ENCODE assay signal across 16 cellular contexts in the genomic region with DNA sequence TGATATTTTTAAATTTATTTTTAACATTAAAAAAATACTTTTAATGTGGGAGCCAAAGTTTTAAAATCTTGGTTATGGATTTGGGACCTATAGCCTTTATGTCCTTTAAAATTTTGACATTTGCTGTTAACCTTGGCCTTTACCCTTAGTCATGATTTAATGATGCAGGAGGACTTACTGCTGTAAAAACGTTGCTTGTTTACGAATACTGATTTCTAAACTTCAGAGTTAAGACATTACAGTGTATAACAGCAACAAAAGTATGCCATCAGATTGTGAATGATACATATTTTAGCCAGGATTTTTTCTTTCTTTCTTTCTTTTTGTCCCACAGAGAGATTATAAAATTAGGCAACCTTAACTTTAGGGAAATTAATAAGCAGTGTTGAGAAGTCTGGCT. TPM values are rescaled to one million over a fixed set of nuclear protein-coding genes. Genes with fewer than 3 reads are reported as not detected.
DNase-seq lines count a peak whose midpoint lies in the region; ATAC-seq, FAIRE-seq and TF ChIP-seq lines count a peak whose summit lies in the region.
"Had no signal": no experiment of that assay in that cellular context is flagged by ENCODE, and none has a peak within 500 bp of the region (broad histone marks: within the 10 kb centered on the region; RNA-seq: fewer than 3 reads in every experiment).

No MANE protein-coding gene starts in this region.

- TF ChIP-seq CTCF in PC-3 (conservative IDR thresholded peaks at IDR 0.05; ENCODE audit: low read depth, low read length) = no peak
- TF ChIP-seq CTCF in endothelial cell of umbilical vein (IDR thresholded peaks at IDR 0.05; ENCODE audit: extremely low read depth in 1 of 2, insufficient read depth in 1 of 2, low read depth in 1 of 2, low read length in 2 of 2) = no peak

- CTCF ChIA-PET in PC-3 (lab: Charles Lee) (interaction anchor here (0.6 kb wide), 1 partner anchor 9 kb away, joined by 3 read pairs; the partner anchor contains the start of gene RBM15), endothelial cell of umbilical vein (lab: Charles Lee) (interaction anchor here (0.7 to 3.5 kb wide), 5 partner anchors 10 to 140 kb away, joined by 3 to 13 read pairs (median 7); partner anchors contain the start of gene RBM15)

- H3K27me3 Mint-ChIP-seq in activated T-cell treated with anti-CD3 and anti-CD28 coated beads, Interleukin-2, amount 50 U/mL, for 4 hours (ENCODE audit: low read depth) = no peaks in the 10 kb centered on the region

- no peak overlapping the region for H2AFZ ChIP-seq in PC-3 (ENCODE audit: low read length)
- no peak overlapping the region for H2AFZ ChIP-seq in endothelial cell of umbilical vein (ENCODE audit: low read depth, low read length)

- peaks cover under 1% of the 10 kb centered on the region for H3K9me1 ChIP-seq in endothelial cell of umbilical vein (replicated peaks; ENCODE audit: control insufficient read depth, extremely low read depth, insufficient read depth, low read length)

- no peak overlapping the region for H3K9ac ChIP-seq in PC-3 (ENCODE audit: low read length)
- no peak overlapping the region for H3K9ac ChIP-seq in endothelial cell of umbilical vein (replicated peaks; ENCODE audit: extremely low read depth, insufficient read depth, low read length)
- peak overlapping the region; percentile 41 for H3K9ac ChIP-seq in skeletal muscle satellite cell (ENCODE audit: low read depth, low read length)

- H3K4me3 Mint-ChIP-seq in activated T-cell treated with anti-CD3 and anti-CD28 coated beads, Interleukin-2, amount 50 U/mL, for 4 hours = peak overlapping the region; percentile 7

- no peaks in the 10 kb centered on the region for H3K9me3 Mint-ChIP-seq in activated T-cell treated with anti-CD3 and anti-CD28 coated beads, Interleukin-2, amount 50 U/mL, for 4 hours

- BruUV-seq in PC-3 (replicated peaks; lab: Mats Ljungman, UMichigan) (no TSS peak), endothelial cell of umbilical vein (replicated peaks; lab: Mats Ljungman, UMichigan) (no TSS peak)

- H3F3A ChIP-seq in PC-3 (ENCODE audit: low read length, unreplicated experiment) = no peaks in the 10 kb centered on the region

- dilution Hi-C loops in endothelial cell of umbilical vein (cut with MboI; ENCODE audit: extremely low pct_ligation_motif_present, low sequenced_read_pairs) = no loop called here

- H3K9me3 ChIP-seq in PC-3 (ENCODE audit: low read length) (no peaks in the 10 kb centered on the region), endothelial cell of umbilical vein (replicated peaks; ENCODE audit: control insufficient read depth, insufficient read depth, low read length) (no peaks in the 10 kb centered on the region), skeletal muscle satellite cell (replicated peaks; ENCODE audit: low read length) (no peaks in the 10 kb centered on the region)
- H3K9me3 ChIP-seq: transverse colon had no signal

- peaks cover 59% of the 10 kb centered on the region for H3K36me3 ChIP-seq in PC-3 (ENCODE audit: low read depth, low read length)
- H3K36me3 ChIP-seq in endothelial cell of umbilical vein (ENCODE audit: control insufficient read depth in 2 of 2, extremely low read depth in 1 of 2, insufficient read depth in 2 of 2, low read length in 2 of 2) = peaks cover 3 to 8% of the 10 kb centered on the region in 2 experiments
- peaks cover 35% of the 10 kb centered on the region for H3K36me3 ChIP-seq in skeletal muscle satellite cell (ENCODE audit: insufficient read depth, low read length)

- H3K36me3 Mint-ChIP-seq in activated T-cell treated with anti-CD3 and anti-CD28 coated beads, Interleukin-2, amount 50 U/mL, for 4 hours (ENCODE audit: insufficient read depth) = peaks cover 40% of the 10 kb centered on the region

- H3K27ac ChIP-seq in PC-3 (ENCODE audit: low read length) (no peak overlapping the region), endothelial cell of umbilical vein (ENCODE audit: insufficient read depth, low read depth, low read length) (no peak overlapping the region)
- H3K27ac ChIP-seq: RWPE1, transverse colon had no signal

- peaks cover 58% of the 10 kb centered on the region for H3K4me1 ChIP-seq in PC-3 (ENCODE audit: insufficient read depth, low read length)
- peaks cover 6% of the 10 kb centered on the region for H3K4me1 ChIP-seq in endothelial cell of umbilical vein (ENCODE audit: control insufficient read depth, extremely low read depth, insufficient read depth, low read length)
- peaks cover 38% of the 10 kb centered on the region for H3K4me1 ChIP-seq in skeletal muscle satellite cell (ENCODE audit: control insufficient read depth, insufficient read depth, low read length)

- no peak for DNase-seq in activated T-cell treated with anti-CD3 and anti-CD28 coated beads, Interleukin-2, amount 50 U/mL, for 4 hours
- DNase-seq in activated T-cell treated with anti-CD3 and anti-CD28 coated beads, Interleukin-2, amount 50 U/mL, for 1 hour = no peak
- DNase-seq in PC-3 = no peak
- DNase-seq in endothelial cell of umbilical vein (ENCODE audit: low read depth, low spot score) = no peak
- DNase-seq in mesenteric fat pad (ENCODE audit: low spot score) = no peak
- DNase-seq in inferior parietal cortex (ENCODE audit: extremely low spot score) = no peak
- DNase-seq: DMS79, foreskin fibroblast, KBM-7, NCI-H1436 treated with DMSO at 0.1 percent for 48 hours, NCI-H510A, posterior cingulate gyrus, transverse colon had no signal

- no peaks in the 10 kb centered on the region for H3K9me2 ChIP-seq in PC-3 (replicated peaks; ENCODE audit: low read length)

- H3K27me3 ChIP-seq in PC-3 (ENCODE audit: low read length) = no peaks in the 10 kb centered on the region
- no peaks in the 10 kb centered on the region for H3K27me3 ChIP-seq in endothelial cell of umbilical vein (ENCODE audit: control insufficient read depth in 2 of 2, insufficient read depth in 2 of 2, low read length in 2 of 2)
- H3K27me3 ChIP-seq in skeletal muscle satellite cell (ENCODE audit: control insufficient read depth, insufficient read depth, low read length) = no peaks in the 10 kb centered on the region
- H3K27me3 ChIP-seq: transverse colon had no signal

- H3K4me2 ChIP-seq in PC-3 (ENCODE audit: low read length) = peak overlapping the region; percentile 33
- H3K4me2 ChIP-seq in endothelial cell of umbilical vein (ENCODE audit: insufficient read depth, low read length) = peak overlapping the region; percentile 60
- peak overlapping the region; percentile 40 for H3K4me2 ChIP-seq in skeletal muscle satellite cell (ENCODE audit: low read length)

- peaks cover 61% of the 10 kb centered on the region for H4K20me1 ChIP-seq in PC-3 (ENCODE audit: low read length)
- peaks cover 7% of the 10 kb centered on the region for H4K20me1 ChIP-seq in endothelial cell of umbilical vein (replicated peaks; ENCODE audit: control insufficient read depth, extremely low read depth, insufficient read depth, low read length)

- peaks cover 73% of the 10 kb centered on the region for H3K4me1 Mint-ChIP-seq in activated T-cell treated with anti-CD3 and anti-CD28 coated beads, Interleukin-2, amount 50 U/mL, for 4 hours (ENCODE audit: low read depth)

- intact Hi-C loops in PC-3 (cut with micrococcal nuclease) = no loop called here
- intact Hi-C loops in endothelial cell of umbilical vein (cut with micrococcal nuclease) = loop anchor here (5.0 kb wide), 1 partner anchor 39 kb away; no protein-coding TSS in a partner anchor

- no peak for FAIRE-seq in endothelial cell of umbilical vein (lab: Jason Lieb, UNC)

- ATAC-seq in activated T-cell treated with anti-CD3 and anti-CD28 coated beads, Interleukin-2, amount 50 U/mL, for 4 hours = no peak
- ATAC-seq in PC-3 (no peak), HG03460 (IDR thresholded peaks at IDR 0.05; ENCODE audit: unreplicated experiment) (no peak)

- H3K4me3 ChIP-seq in PC-3 (ENCODE audit: low read length) (peak overlapping the region; percentile 9; the same call in 1 of the 2 replicates), endothelial cell of umbilical vein (replicated peaks in 1 of 3; ENCODE audit: insufficient read depth in 1 of 3, low read depth in 1 of 3, low read length in 3 of 3) (no peak overlapping the region), skeletal muscle satellite cell (ENCODE audit: low read length) (no peak overlapping the region)
- H3K4me3 ChIP-seq: transverse colon had no signal

- POLR2A ChIA-PET in PC-3 (lab: Charles Lee; ENCODE audit: unreplicated experiment) (no interaction called here), endothelial cell of umbilical vein (lab: Charles Lee) (interaction anchor here (1.5 kb wide), 1 partner anchor 9 kb away, joined by 5 read pairs; the partner anchor contains the start of gene RBM15)

- H3K79me2 ChIP-seq in PC-3 (ENCODE audit: low read length) (peaks cover 100% of the 10 kb centered on the region), endothelial cell of umbilical vein (ENCODE audit: control insufficient read depth, insufficient read depth, low read length) (peaks cover 95% of the 10 kb centered on the region)

- no peak for TF ChIP-seq POLR2A in endothelial cell of umbilical vein (IDR thresholded peaks at IDR 0.05; ENCODE audit: low read depth, low read length)

RNA-seq across cellular contexts. Expression of gene RBM15, which starts 8.9 kb away (rescaled TPM):
- 10 to 100 TPM; 44.5 to 49.2 (median 47.4) TPM for total RNA-seq in activated T-cell treated with anti-CD3 and anti-CD28 coated beads, Interleukin-2, amount 50 U/mL, for 4 hours
- total RNA-seq in PC-3 (2014; rRNA removed) = 41.3 and 47.0 TPM in 2 replicates
- total RNA-seq in endothelial cell of umbilical vein = 26.9 and 29.5 TPM in 2 replicates
- polyA plus RNA-seq in endothelial cell of umbilical vein = 7.3 and 8.5 TPM in 2 replicates
- polyA plus RNA-seq in endothelial cell of umbilical vein (2011; cell fraction: cytosol; rRNA removed) = 7.7 and 7.8 TPM in 2 replicates
- polyA plus RNA-seq in endothelial cell of umbilical vein (2011; cell fraction: nucleus; rRNA removed) = 16.0 and 17.9 TPM in 2 replicates
- polyA plus RNA-seq in endothelial cell of umbilical vein (2012) = 3.9 and 5.5 TPM in 2 replicates
- 68.5 and 70.8 TPM in 2 replicates for polyA minus RNA-seq in endothelial cell of umbilical vein
- polyA minus RNA-seq in endothelial cell of umbilical vein (2011; cell fraction: cytosol; rRNA and poly(A)+ RNA removed) = 44.8 TPM
- 66.8 and 80.4 TPM in 2 replicates for polyA minus RNA-seq in endothelial cell of umbilical vein (2011; cell fraction: nucleus; rRNA and poly(A)+ RNA removed)
- total RNA-seq in skeletal muscle satellite cell (2012; rRNA removed) = 33.0 and 33.5 TPM in 2 replicates
- 21.1 TPM for total RNA-seq in mesenteric fat pad

RNA-seq across cellular contexts. Expression of gene SLC16A4, which starts 42.8 kb away (rescaled TPM):
- under 1 TPM; 0.11 to 0.40 (median 0.28) TPM for total RNA-seq in activated T-cell treated with anti-CD3 and anti-CD28 coated beads, Interleukin-2, amount 50 U/mL, for 4 hours
- total RNA-seq in PC-3 (2014; rRNA removed) (0.22 and 0.29 TPM in 2 replicates), endothelial cell of umbilical vein (2.1 and 2.8 TPM in 2 replicates), mesenteric fat pad (7.2 TPM)
- 6.3 and 7.2 TPM in 2 replicates for polyA plus RNA-seq in endothelial cell of umbilical vein
- 3.4 and 3.9 TPM in 2 replicates for polyA plus RNA-seq in endothelial cell of umbilical vein (2011; cell fraction: cytosol; rRNA removed)
- 2.3 and 2.7 TPM in 2 replicates for polyA plus RNA-seq in endothelial cell of umbilical vein (2011; cell fraction: nucleus; rRNA removed)
- polyA plus RNA-seq in endothelial cell of umbilical vein (2012) = 3.0 and 6.4 TPM in 2 replicates
- 13.8 and 15.8 TPM in 2 replicates for polyA minus RNA-seq in endothelial cell of umbilical vein
- not detected for polyA minus RNA-seq in endothelial cell of umbilical vein (2011; cell fraction: cytosol; rRNA and poly(A)+ RNA removed)
- polyA minus RNA-seq in endothelial cell of umbilical vein (2011; cell fraction: nucleus; rRNA and poly(A)+ RNA removed) = 2.0 and 4.2 TPM in 2 replicates
- total RNA-seq in skeletal muscle satellite cell (2012; rRNA removed) = 17.0 and 30.9 TPM in 2 replicates

RNA-seq across cellular contexts. Expression of gene LAMTOR5, which starts 59.4 kb away (rescaled TPM):
- total RNA-seq in activated T-cell treated with anti-CD3 and anti-CD28 coated beads, Interleukin-2, amount 50 U/mL, for 4 hours = 100 to 1,000 TPM; 166 to 171 (median 170) TPM
- total RNA-seq in PC-3 (2014; rRNA removed) (143 and 147 TPM in 2 replicates), endothelial cell of umbilical vein (137 and 150 TPM in 2 replicates), mesenteric fat pad (134 TPM)
- 484 and 503 TPM in 2 replicates for polyA plus RNA-seq in endothelial cell of umbilical vein
- polyA plus RNA-seq in endothelial cell of umbilical vein (2011; cell fraction: cytosol; rRNA removed) = 372 and 407 TPM in 2 replicates
- 109 and 119 TPM in 2 replicates for polyA plus RNA-seq in endothelial cell of umbilical vein (2011; cell fraction: nucleus; rRNA removed)
- polyA plus RNA-seq in endothelial cell of umbilical vein (2012) = 225 and 259 TPM in 2 replicates
- 145 and 179 TPM in 2 replicates for polyA minus RNA-seq in endothelial cell of umbilical vein
- polyA minus RNA-seq in endothelial cell of umbilical vein (2011; cell fraction: cytosol; rRNA and poly(A)+ RNA removed) = 41.3 TPM
- 23.7 and 25.8 TPM in 2 replicates for polyA minus RNA-seq in endothelial cell of umbilical vein (2011; cell fraction: nucleus; rRNA and poly(A)+ RNA removed)
- total RNA-seq in skeletal muscle satellite cell (2012; rRNA removed) = 73.8 and 90.6 TPM in 2 replicates
